ENCODE assay signal across 39 cellular contexts in genomic region chr2:141524777-141525176, GRCh38.
"Had no signal": no experiment of that assay in that cellular context is flagged by ENCODE, and none has a peak within 500 bp of the region (broad histone marks: within the 10 kb centered on the region; RNA-seq: fewer than 3 reads in every experiment).

No MANE protein-coding gene starts in this region.

- FAIRE-seq: astrocyte, bronchial epithelial cell had no signal

- H3K9me3 Mint-ChIP-seq: activated naive CD4-positive, alpha-beta T cell treated with anti-CD3 and anti-CD28 coated beads, Interleukin-2, amount 10 ng/mL, durations not matched to agents 7 days and 5 days; activated naive CD8-positive, alpha-beta T cell treated with anti-CD3 and anti-CD28 coated beads for 36 hours; activated naive CD8-positive, alpha-beta T cell treated with anti-CD3 and anti-CD28 coated beads, Interleukin-2, amount 10 ng/mL, durations not matched to agents 7 days and 5 days; activated T-helper 1 cell treated with anti-CD3 and anti-CD28 coated beads, Interleukin-12 subunit alpha, Interleukin-12 subunit beta, Interleukin-2, Interleukin-4 antibody, amounts not matched to agents 30 ng/mL and 10 ng/mL and 1 ng/mL, durations not matched to agents 14 hours and 24 hours and 36 hours; brain had no signal

- H3K4me1 ChIP-seq: adrenal gland, ascending aorta, breast epithelium had no signal

- H3K9me3 ChIP-seq: adrenal gland, ascending aorta, body of pancreas, breast epithelium had no signal

- H3K36me3 ChIP-seq: adrenal gland, ascending aorta, brain microvascular endothelial cell, breast epithelium, cardiac muscle cell had no signal

- H3K4me1 Mint-ChIP-seq: activated naive CD4-positive, alpha-beta T cell treated with anti-CD3 and anti-CD28 coated beads, Interleukin-2, amount 10 ng/mL, durations not matched to agents 7 days and 5 days; activated naive CD4-positive, alpha-beta T cell treated with anti-CD3 and anti-CD28 coated beads, Interleukin-2, amount 50 U/mL, for 24 hours; activated naive CD8-positive, alpha-beta T cell treated with anti-CD3 and anti-CD28 coated beads for 36 hours; activated naive CD8-positive, alpha-beta T cell treated with anti-CD3 and anti-CD28 coated beads, Interleukin-2, amount 10 ng/mL, durations not matched to agents 7 days and 5 days; activated naive CD8-positive, alpha-beta T cell treated with anti-CD3 and anti-CD28 coated beads, Interleukin-2, amount 50 U/mL, for 24 hours; activated T-helper 17 cell treated with anti-CD3 and anti-CD28 coated beads, Interleukin-2, amount 50 U/mL, for 72 hours; central memory CD8-positive, alpha-beta T cell had no signal

- H3K4me3 ChIP-seq: adrenal gland, ascending aorta, body of pancreas, breast epithelium, cardiac muscle cell had no signal

- DNase-seq: activated effector memory CD4-positive, alpha-beta T cell treated with anti-CD3 and anti-CD28 coated beads, Interleukin-2, amount 50 U/mL, for 16 hours; activated effector memory CD4-positive, alpha-beta T cell treated with Interleukin-2 at 50 U/mL for 16 hours; activated gamma-delta T cell; activated gamma-delta T cell treated with Interleukin-2 at 50 U/mL for 16 hours; activated naive CD4-positive, alpha-beta T cell; activated naive CD4-positive, alpha-beta T cell treated with anti-CD3 and anti-CD28 coated beads for 36 hours; activated naive CD4-positive, alpha-beta T cell treated with anti-CD3 and anti-CD28 coated beads, Interleukin-2, amount 10 ng/mL, durations not matched to agents 7 days and 5 days; activated naive CD4-positive, alpha-beta T cell treated with anti-CD3 and anti-CD28 coated beads, Interleukin-2, amount 50 U/mL, for 16 hours; activated naive CD4-positive, alpha-beta T cell treated with Interleukin-2 at 50 U/mL for 16 hours; activated naive CD8-positive, alpha-beta T cell treated with anti-CD3 and anti-CD28 coated beads for 36 hours; activated naive CD8-positive, alpha-beta T cell treated with anti-CD3 and anti-CD28 coated beads, Interleukin-2, amount 10 ng/mL, durations not matched to agents 7 days and 5 days; activated naive CD8-positive, alpha-beta T cell treated with anti-CD3 and anti-CD28 coated beads, Interleukin-2, amount 50 U/mL, for 24 hours; activated T-cell treated with anti-CD3 and anti-CD28 coated beads, Interleukin-2, amount 50 U/mL, for 24 hours; activated T-cell treated with anti-CD3 and anti-CD28 coated beads, Interleukin-2, amount 50 U/mL, for 4 hours; activated T-cell treated with anti-CD3 and anti-CD28 coated beads, Interleukin-2, amount 50 U/mL, for 48 hours; activated T-cell treated with anti-CD3 and anti-CD28 coated beads, Interleukin-2, amount 50 U/mL, for 72 hours; adrenal gland; amniotic stem cell; amygdala; anterior cingulate cortex; aorta; body of pancreas; brain microvascular endothelial cell; caudate nucleus; central memory CD4-positive, alpha-beta T cell; cerebellar nuclear complex had no signal

- H3K36me3 Mint-ChIP-seq: activated naive CD4-positive, alpha-beta T cell treated with anti-CD3 and anti-CD28 coated beads, Interleukin-2, amount 10 ng/mL, durations not matched to agents 7 days and 5 days; activated naive CD4-positive, alpha-beta T cell treated with anti-CD3 and anti-CD28 coated beads, Interleukin-2, amount 50 U/mL, for 24 hours; activated naive CD4-positive, alpha-beta T cell treated with anti-CD3 and anti-CD28 coated beads, Interleukin-2, amount 50 U/mL, for 72 hours; activated naive CD8-positive, alpha-beta T cell; activated naive CD8-positive, alpha-beta T cell treated with anti-CD3 and anti-CD28 coated beads for 36 hours; activated naive CD8-positive, alpha-beta T cell treated with anti-CD3 and anti-CD28 coated beads, Interleukin-2, amount 10 ng/mL, durations not matched to agents 7 days and 5 days; brain had no signal

- ATAC-seq: activated naive CD4-positive, alpha-beta T cell treated with anti-CD3 and anti-CD28 coated beads, Interleukin-2, amount 50 U/mL, for 72 hours; activated naive CD8-positive, alpha-beta T cell treated with anti-CD3 and anti-CD28 coated beads, Interleukin-2, amount 50 U/mL, for 24 hours; activated T-cell treated with anti-CD3 and anti-CD28 coated beads, Interleukin-2, amount 50 U/mL, for 4 hours; activated T-cell treated with anti-CD3 and anti-CD28 coated beads, Interleukin-2, amount 50 U/mL, for 72 hours; activated T-helper 17 cell treated with anti-CD3 and anti-CD28 coated beads, Interleukin-2, amount 50 U/mL, for 72 hours; body of pancreas had no signal

- H3K4me3 Mint-ChIP-seq: activated naive CD4-positive, alpha-beta T cell treated with anti-CD3 and anti-CD28 coated beads for 36 hours; activated naive CD4-positive, alpha-beta T cell treated with anti-CD3 and anti-CD28 coated beads, Interleukin-2, amount 10 ng/mL, durations not matched to agents 7 days and 5 days; activated naive CD4-positive, alpha-beta T cell treated with anti-CD3 and anti-CD28 coated beads, Interleukin-2, amount 50 U/mL, for 24 hours; activated naive CD8-positive, alpha-beta T cell; activated naive CD8-positive, alpha-beta T cell treated with anti-CD3 and anti-CD28 coated beads for 36 hours; activated naive CD8-positive, alpha-beta T cell treated with anti-CD3 and anti-CD28 coated beads, Interleukin-2, amount 10 ng/mL, durations not matched to agents 7 days and 5 days; activated naive CD8-positive, alpha-beta T cell treated with anti-CD3 and anti-CD28 coated beads, Interleukin-2, amount 50 U/mL, for 24 hours; activated T-cell treated with anti-CD3 and anti-CD28 coated beads, Interleukin-2, amount 50 U/mL, for 24 hours; activated T-cell treated with anti-CD3 and anti-CD28 coated beads, Interleukin-2, amount 50 U/mL, for 4 hours; activated T-cell treated with anti-CD3 and anti-CD28 coated beads, Interleukin-2, amount 50 U/mL, for 72 hours; activated T-helper 1 cell treated with anti-CD3 and anti-CD28 coated beads, Interleukin-12 subunit alpha, Interleukin-12 subunit beta, Interleukin-2, Interleukin-4 antibody, amounts not matched to agents 30 ng/mL and 10 ng/mL and 1 ng/mL, durations not matched to agents 14 hours and 24 hours and 36 hours; activated T-helper 17 cell treated with anti-CD3 and anti-CD28 coated beads, Interleukin-2, amount 50 U/mL, for 72 hours; brain; central memory CD8-positive, alpha-beta T cell had no signal

- H3K27me3 Mint-ChIP-seq: activated naive CD4-positive, alpha-beta T cell treated with anti-CD3 and anti-CD28 coated beads, Interleukin-2, amount 10 ng/mL, durations not matched to agents 7 days and 5 days; activated naive CD4-positive, alpha-beta T cell treated with anti-CD3 and anti-CD28 coated beads, Interleukin-2, amount 50 U/mL, for 24 hours; activated naive CD8-positive, alpha-beta T cell; activated naive CD8-positive, alpha-beta T cell treated with anti-CD3 and anti-CD28 coated beads for 36 hours; activated naive CD8-positive, alpha-beta T cell treated with anti-CD3 and anti-CD28 coated beads, Interleukin-2, amount 10 ng/mL, durations not matched to agents 7 days and 5 days; activated naive CD8-positive, alpha-beta T cell treated with anti-CD3 and anti-CD28 coated beads, Interleukin-2, amount 50 U/mL, for 24 hours; activated T-cell treated with anti-CD3 and anti-CD28 coated beads, Interleukin-2, amount 50 U/mL, for 24 hours; activated T-helper 17 cell treated with anti-CD3 and anti-CD28 coated beads, Interleukin-2, amount 50 U/mL, for 72 hours; brain; central memory CD8-positive, alpha-beta T cell had no signal

- H3K27me3 ChIP-seq: adrenal gland, ascending aorta, body of pancreas, brain microvascular endothelial cell, breast epithelium had no signal

- H3K27ac Mint-ChIP-seq: activated naive CD4-positive, alpha-beta T cell treated with anti-CD3 and anti-CD28 coated beads for 36 hours; activated naive CD4-positive, alpha-beta T cell treated with anti-CD3 and anti-CD28 coated beads, Interleukin-2, amount 10 ng/mL, durations not matched to agents 7 days and 5 days; activated naive CD4-positive, alpha-beta T cell treated with anti-CD3 and anti-CD28 coated beads, Interleukin-2, amount 50 U/mL, for 24 hours; activated naive CD4-positive, alpha-beta T cell treated with anti-CD3 and anti-CD28 coated beads, Interleukin-2, amount 50 U/mL, for 72 hours; activated naive CD8-positive, alpha-beta T cell; activated naive CD8-positive, alpha-beta T cell treated with anti-CD3 and anti-CD28 coated beads for 36 hours; activated naive CD8-positive, alpha-beta T cell treated with anti-CD3 and anti-CD28 coated beads, Interleukin-2, amount 10 ng/mL, durations not matched to agents 7 days and 5 days; activated naive CD8-positive, alpha-beta T cell treated with anti-CD3 and anti-CD28 coated beads, Interleukin-2, amount 50 U/mL, for 24 hours; activated T-cell treated with anti-CD3 and anti-CD28 coated beads, Interleukin-2, amount 50 U/mL, for 24 hours; activated T-cell treated with anti-CD3 and anti-CD28 coated beads, Interleukin-2, amount 50 U/mL, for 72 hours; activated T-helper 1 cell treated with anti-CD3 and anti-CD28 coated beads, Interleukin-12 subunit alpha, Interleukin-12 subunit beta, Interleukin-2, Interleukin-4 antibody, amounts not matched to agents 30 ng/mL and 10 ng/mL and 1 ng/mL, durations not matched to agents 14 hours and 24 hours and 36 hours; activated T-helper 17 cell treated with anti-CD3 and anti-CD28 coated beads, Interleukin-2, amount 50 U/mL, for 72 hours; activated T-helper 2 cell treated with anti-CD3 and anti-CD28 coated beads, Interferon-gamma antibody, Interleukin-2, Interleukin-4, amounts not matched to agents 10 μg/mL and 5 μg/mL and 100 μg/mL, durations not matched to agents 14 hours and 24 hours and 36 hours; brain had no signal

- H3K27ac ChIP-seq: adrenal gland, ascending aorta, body of pancreas, brain microvascular endothelial cell, breast epithelium, cardiac muscle cell had no signal
